Comparison of ENCODE assay signal across 8 cellular contexts in the genomic region with DNA sequence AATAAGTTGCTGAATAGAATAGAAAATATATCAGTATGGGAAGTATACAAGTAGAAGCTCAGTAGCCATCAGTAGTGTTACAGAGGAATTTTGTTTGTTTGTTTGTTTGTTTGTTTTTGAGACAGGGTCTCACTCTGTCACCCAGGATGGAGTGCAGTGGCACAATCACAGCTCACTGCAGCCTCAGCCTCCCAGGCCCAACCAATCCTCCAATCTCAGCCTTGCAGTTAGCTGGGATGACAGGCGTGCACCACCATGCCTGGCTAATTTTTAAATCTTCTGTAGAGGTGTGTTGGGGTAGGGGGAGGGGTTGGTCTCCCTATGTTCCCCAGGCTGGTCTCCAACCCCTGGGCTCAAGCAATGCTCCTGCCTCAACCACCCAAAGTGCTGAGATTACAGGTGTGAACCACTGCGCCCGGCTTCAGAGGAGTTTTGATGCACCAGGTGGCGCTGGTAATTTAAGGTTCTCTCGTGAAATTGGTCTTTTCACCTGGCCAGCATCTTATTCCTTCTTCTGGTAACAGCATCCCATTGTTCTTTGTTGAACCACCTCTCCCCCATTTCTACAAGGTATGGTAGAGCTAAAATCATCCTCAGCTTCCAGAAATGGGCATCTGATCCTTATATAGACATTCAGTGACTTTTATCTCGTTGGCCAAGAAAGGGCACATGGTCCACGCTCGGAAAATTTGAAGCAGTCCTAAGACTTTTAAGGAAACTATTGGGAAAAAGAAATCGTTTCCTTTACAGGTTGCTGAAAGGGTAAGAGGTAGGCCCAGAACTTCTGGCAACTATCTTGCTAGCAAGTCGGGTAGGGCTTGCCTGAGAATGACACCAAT.
DNase-seq lines count a peak whose midpoint lies in the region; ATAC-seq and TF ChIP-seq lines count a peak whose summit lies in the region.

No MANE protein-coding gene starts in this region.

- H4K20me1 ChIP-seq in GM23338 (replicated peaks; ENCODE audit: insufficient read depth), result no peaks in the 10 kb centered on the region

- H3K4me1 ChIP-seq in GM23338 (ENCODE audit: insufficient read depth) (no peaks in the 10 kb centered on the region), neuronal stem cell (ENCODE audit: control insufficient read depth in 2 of 2, insufficient read depth in 1 of 2, low read depth in 1 of 2, low read length in 2 of 2) (no peaks in the 10 kb centered on the region)

- H3K79me2 ChIP-seq in GM23338 (replicated peaks; ENCODE audit: insufficient read depth), result no peaks in the 10 kb centered on the region

- H2AK5ac ChIP-seq in neuronal stem cell (ENCODE audit: low read depth, low read length), result no peak overlapping the region

- no peak overlapping the region for H4K91ac ChIP-seq in neuronal stem cell (ENCODE audit: low read depth, low read length, poor library complexity)

- ATAC-seq in GM23338, result peak; percentile 97

- H3K9me2 ChIP-seq in GM23338 (ENCODE audit: insufficient read depth), result no peaks in the 10 kb centered on the region

- H3K36me3 Mint-ChIP-seq in GM23338 (ENCODE audit: low read depth), result peaks cover 5% of the 10 kb centered on the region; the same call in 2 of the 3 replicates

- H4K8ac ChIP-seq in neuronal stem cell (ENCODE audit: low read depth, low read length), result no peak overlapping the region

- H3K27me3 ChIP-seq in GM06990 (replicated peaks; ENCODE audit: control insufficient read depth, insufficient read depth, low read length) (no peaks in the 10 kb centered on the region), GM23338 (ENCODE audit: insufficient read depth) (no peaks in the 10 kb centered on the region), neuronal stem cell (ENCODE audit: control insufficient read depth in 3 of 3, insufficient read depth in 3 of 3, low read depth in 1 of 3, low read length in 3 of 3) (no peaks in the 10 kb centered on the region)

- peaks cover 0 to 10% of the 10 kb centered on the region in 2 donors for H3K9me3 ChIP-seq in neuronal stem cell (replicated peaks in 1 of 2; ENCODE audit: control insufficient read depth in 2 of 2, insufficient read depth in 1 of 2, low read depth in 1 of 2, low read length in 2 of 2)

- no peak overlapping the region for H2BK5ac ChIP-seq in neuronal stem cell (ENCODE audit: low read length)

- H3K4me3 ChIP-seq in GM06990 (replicated peaks; ENCODE audit: low read depth, low read length), result no peak overlapping the region
- H3K4me3 ChIP-seq in GM23338, result no peak overlapping the region
- no peak overlapping the region for H3K4me3 ChIP-seq in neuronal stem cell (ENCODE audit: low read length in 2 of 2)

- H2AFZ ChIP-seq in GM23338, result peak overlapping the region; percentile 53; the same call in 1 of the 2 replicates
- no peak overlapping the region for H2AFZ ChIP-seq in neuronal stem cell (ENCODE audit: low read length)

- no peak overlapping the region for H3K18ac ChIP-seq in neuronal stem cell (ENCODE audit: low read length)

- H3K27ac Mint-ChIP-seq in GM23338, result no peak overlapping the region; the same call in 1 of the 2 replicates

- H3K4me2 ChIP-seq in GM23338 (no peak overlapping the region), neuronal stem cell (ENCODE audit: insufficient read depth, low read length, poor library complexity, severe bottlenecking) (no peak overlapping the region)

- no peak overlapping the region for H2BK15ac ChIP-seq in neuronal stem cell (ENCODE audit: low read length)

- no peak overlapping the region for H3K9ac ChIP-seq in neuronal stem cell (ENCODE audit: low read depth, low read length, poor library complexity)

- H3K4ac ChIP-seq in neuronal stem cell (ENCODE audit: low read length), result no peak overlapping the region

- H3K27ac ChIP-seq in GM23338 (ENCODE audit: low read depth), result no peak overlapping the region
- no peak overlapping the region for H3K27ac ChIP-seq in neuronal stem cell (replicated peaks; ENCODE audit: low read length)

- H3K36me3 ChIP-seq in GM06990 (ENCODE audit: control insufficient read depth, insufficient read depth, low read length) (no peaks in the 10 kb centered on the region), GM23338 (ENCODE audit: insufficient read depth) (no peaks in the 10 kb centered on the region), neuronal stem cell (replicated peaks in 1 of 2; ENCODE audit: control insufficient read depth in 2 of 2, insufficient read depth in 2 of 2, low read length in 2 of 2) (no peaks in the 10 kb centered on the region)

- no peak overlapping the region for H3K23ac ChIP-seq in neuronal stem cell (ENCODE audit: low read depth, low read length, poor library complexity)

- TF ChIP-seq CTCF in GM06990 (IDR thresholded peaks at IDR 0.05; ENCODE audit: insufficient read depth, low read length, poor library complexity, severe bottlenecking) (peak; percentile 60), GM23338 (conservative IDR thresholded peaks at IDR 0.05; ENCODE audit: low read depth in 2 of 2) (peak; percentile 82 to 94)

- no peaks in the 10 kb centered on the region for H3F3A ChIP-seq in GM23338 (replicated peaks; ENCODE audit: low read depth)

- DNase-seq in GM06990 (ENCODE audit: extremely low read depth, insufficient read length) (peak; percentile 1), GM23338 (ENCODE audit: low spot score) (peak; percentile 90), NCI-H460 (ENCODE audit: extremely low read depth, low read depth) (peak; percentile 25), activated T-cell treated with anti-CD3 and anti-CD28 coated beads for 24 hours (ENCODE audit: low read depth) (peak; percentile 44), glomerular visceral epithelial cell (ENCODE audit: extremely low spot score) (peak; percentile 42), epidermal melanocyte (ENCODE audit: insufficient read length, low spot score) (no peak), neuronal stem cell (ENCODE audit: low spot score) (no peak)
- DNase-seq in stimulated activated CD4-positive, alpha-beta T cell treated with anti-CD3 and anti-CD28 coated beads, Interleukin-2, amount 100 ng/mL, for 4 hours (ENCODE audit: low read depth), result peak; percentile 39

- no peak overlapping the region for H3K14ac ChIP-seq in neuronal stem cell (ENCODE audit: low read length)

- no peaks in the 10 kb centered on the region for H3K27me3 Mint-ChIP-seq in GM23338 (ENCODE audit: insufficient read depth, low read depth, poor library complexity)

- no CpG with 5 or more reads among the region's 10 CpGs for WGBS in neuronal stem cell (ENCODE audit: extremely low coverage in 2 of 2, insufficient read length in 2 of 2, insufficient replicate concordance in 1 of 2), 2 donors

- no peak overlapping the region for H3K4me3 Mint-ChIP-seq in GM23338

- peaks cover 13% of the 10 kb centered on the region; the same call in 2 of the 3 replicates for H3K9me3 Mint-ChIP-seq in GM23338

- H2BK120ac ChIP-seq in neuronal stem cell (ENCODE audit: low read depth, low read length), result no peak overlapping the region

- no peak overlapping the region for H2BK12ac ChIP-seq in neuronal stem cell (ENCODE audit: low read length)

- H3K79me1 ChIP-seq in neuronal stem cell (ENCODE audit: low read depth, low read length), result no peaks in the 10 kb centered on the region

- H3K4me1 Mint-ChIP-seq in GM23338, result peaks cover 4% of the 10 kb centered on the region; the same call in 1 of the 3 replicates

TF ChIP-seq in GM23338, 12 proteins besides CTCF, POLR2A, EP300 and RAD21:
- TF ChIP-seq, protein P1, sequence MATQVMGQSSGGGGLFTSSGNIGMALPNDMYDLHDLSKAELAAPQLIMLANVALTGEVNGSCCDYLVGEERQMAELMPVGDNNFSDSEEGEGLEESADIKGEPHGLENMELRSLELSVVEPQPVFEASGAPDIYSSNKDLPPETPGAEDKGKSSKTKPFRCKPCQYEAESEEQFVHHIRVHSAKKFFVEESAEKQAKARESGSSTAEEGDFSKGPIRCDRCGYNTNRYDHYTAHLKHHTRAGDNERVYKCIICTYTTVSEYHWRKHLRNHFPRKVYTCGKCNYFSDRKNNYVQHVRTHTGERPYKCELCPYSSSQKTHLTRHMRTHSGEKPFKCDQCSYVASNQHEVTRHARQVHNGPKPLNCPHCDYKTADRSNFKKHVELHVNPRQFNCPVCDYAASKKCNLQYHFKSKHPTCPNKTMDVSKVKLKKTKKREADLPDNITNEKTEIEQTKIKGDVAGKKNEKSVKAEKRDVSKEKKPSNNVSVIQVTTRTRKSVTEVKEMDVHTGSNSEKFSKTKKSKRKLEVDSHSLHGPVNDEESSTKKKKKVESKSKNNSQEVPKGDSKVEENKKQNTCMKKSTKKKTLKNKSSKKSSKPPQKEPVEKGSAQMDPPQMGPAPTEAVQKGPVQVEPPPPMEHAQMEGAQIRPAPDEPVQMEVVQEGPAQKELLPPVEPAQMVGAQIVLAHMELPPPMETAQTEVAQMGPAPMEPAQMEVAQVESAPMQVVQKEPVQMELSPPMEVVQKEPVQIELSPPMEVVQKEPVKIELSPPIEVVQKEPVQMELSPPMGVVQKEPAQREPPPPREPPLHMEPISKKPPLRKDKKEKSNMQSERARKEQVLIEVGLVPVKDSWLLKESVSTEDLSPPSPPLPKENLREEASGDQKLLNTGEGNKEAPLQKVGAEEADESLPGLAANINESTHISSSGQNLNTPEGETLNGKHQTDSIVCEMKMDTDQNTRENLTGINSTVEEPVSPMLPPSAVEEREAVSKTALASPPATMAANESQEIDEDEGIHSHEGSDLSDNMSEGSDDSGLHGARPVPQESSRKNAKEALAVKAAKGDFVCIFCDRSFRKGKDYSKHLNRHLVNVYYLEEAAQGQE (IDR thresholded peaks at IDR 0.05; ENCODE audit: unreplicated experiment), result no peak
- TF ChIP-seq CREB1 (CRISPR knock-in tag; IDR thresholded peaks at IDR 0.05; ENCODE audit: low read depth), result no peak

Comparison
In these comparisons a context has a peak if more than half of its experiments do, and no peak if none do; other contexts are left out.
1. DNase-seq: peak in GM06990 (single experiment), GM23338 (single experiment), NCI-H460 (single experiment), activated T-cell treated with anti-CD3 and anti-CD28 coated beads for 24 hours (single experiment), glomerular visceral epithelial cell (single experiment) and stimulated activated CD4-positive, alpha-beta T cell treated with anti-CD3 and anti-CD28 coated beads, Interleukin-2, amount 100 ng/mL, for 4 hours (single experiment); none in epidermal melanocyte (single experiment) and neuronal stem cell (single experiment).